Comparison of ENCODE assay signal across 1 cellular context in the genomic region with DNA sequence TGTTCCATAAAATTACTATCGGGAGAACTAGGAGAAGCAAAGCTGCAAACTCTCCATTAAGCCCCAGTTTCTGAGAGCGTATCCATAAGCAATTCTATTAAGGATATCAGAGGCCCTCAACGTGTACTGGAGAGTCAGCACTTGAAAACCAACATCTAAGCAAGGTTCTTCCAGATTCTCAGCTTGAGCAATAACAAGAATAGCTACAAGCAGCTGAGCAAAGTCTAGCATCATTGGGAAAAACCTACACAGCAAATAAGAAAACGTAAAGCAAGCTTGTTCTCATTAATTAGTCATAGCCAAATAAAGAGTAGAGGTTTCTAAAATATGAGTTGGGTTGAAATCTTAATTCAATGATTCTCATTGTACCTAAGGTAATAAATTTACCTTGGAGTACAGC.
A peak's percentile ranks its signal among the peaks of the same experiment; 100 is the strongest.
TF ChIP-seq lines count a peak whose summit lies in the region.

No MANE protein-coding gene starts in this region.

TF ChIP-seq in GM12878, 131 proteins besides CTCF, POLR2A, EP300 and RAD21 (continued from another document):
- TF ChIP-seq, protein P1, sequence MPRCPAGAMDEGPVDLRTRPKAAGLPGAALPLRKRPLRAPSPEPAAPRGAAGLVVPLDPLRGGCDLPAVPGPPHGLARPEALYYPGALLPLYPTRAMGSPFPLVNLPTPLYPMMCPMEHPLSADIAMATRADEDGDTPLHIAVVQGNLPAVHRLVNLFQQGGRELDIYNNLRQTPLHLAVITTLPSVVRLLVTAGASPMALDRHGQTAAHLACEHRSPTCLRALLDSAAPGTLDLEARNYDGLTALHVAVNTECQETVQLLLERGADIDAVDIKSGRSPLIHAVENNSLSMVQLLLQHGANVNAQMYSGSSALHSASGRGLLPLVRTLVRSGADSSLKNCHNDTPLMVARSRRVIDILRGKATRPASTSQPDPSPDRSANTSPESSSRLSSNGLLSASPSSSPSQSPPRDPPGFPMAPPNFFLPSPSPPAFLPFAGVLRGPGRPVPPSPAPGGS (IDR thresholded peaks at IDR 0.05; ENCODE audit: borderline replicate concordance, insufficient read depth, low read depth, low read length, poor library complexity, severe bottlenecking) = no peak
- TF ChIP-seq NFIC (IDR thresholded peaks at IDR 0.05; ENCODE audit: low read depth, low read length) (peak; percentile 31; the same call in 1 of the 2 replicates), HDGF (IDR thresholded peaks at IDR 0.05) (no peak), JUNB (IDR thresholded peaks at IDR 0.05) (peak; percentile 75), KDM1A (IDR thresholded peaks at IDR 0.05; ENCODE audit: borderline replicate concordance) (no peak), IRF4 (IDR thresholded peaks at IDR 0.05; ENCODE audit: low read depth, low read length) (0 out of 2 replicates have a peak, but pooled peaks have one; percentile 16)
